8 cellular contexts compared by ENCODE assay signal in genomic region chr14:104800600-104801283, GRCh38. TPM values are rescaled to one million over a fixed set of nuclear protein-coding genes. Genes with fewer than 3 reads are reported as not detected.
DNase-seq lines count a peak whose midpoint lies in the region; ATAC-seq and TF ChIP-seq lines count a peak whose summit lies in the region.

ZBTB42 (plus strand) TSS chr14:104801101; CDS start chr14:104801198, 97 bp downstream.

- in situ Hi-C loops in GM13976 (cut with MboI; ENCODE audit: low sequenced_read_pairs, unreplicated experiment) = no loop called here

- H3K9me3 ChIP-seq in neuronal stem cell (replicated peaks in 1 of 2; ENCODE audit: control insufficient read depth in 2 of 2, insufficient read depth in 1 of 2, low read depth in 1 of 2, low read length in 2 of 2) = peaks cover 0 to 1% of the 10 kb centered on the region in 2 donors
- H3K9me3 ChIP-seq in upper lobe of right lung = no peaks in the 10 kb centered on the region

- peak within 1 kb of the TSS; percentile 64 for H2BK15ac ChIP-seq in neuronal stem cell (ENCODE audit: low read length)

- ATAC-seq in HG02642 (IDR thresholded peaks at IDR 0.05; ENCODE audit: poor library complexity, unreplicated experiment) (peak; percentile 33), upper lobe of right lung (peak; percentile 64)

- peak within 1 kb of the TSS; percentile 9 for H2BK12ac ChIP-seq in neuronal stem cell (ENCODE audit: low read length)

- H2BK120ac ChIP-seq in neuronal stem cell (ENCODE audit: low read depth, low read length) = no peak within 1 kb of the TSS

- no peak for TF ChIP-seq CTCF in GM13976 (IDR thresholded peaks at IDR 0.05; ENCODE audit: borderline replicate concordance, control extremely low read depth, extremely low read depth, insufficient read depth, missing control alignments)
- TF ChIP-seq CTCF in fibroblast of mammary gland (conservative IDR thresholded peaks at IDR 0.05; ENCODE audit: control insufficient read depth, insufficient read depth, low read depth, low read length) = no peak
- no peak for TF ChIP-seq CTCF in upper lobe of right lung (IDR thresholded peaks at IDR 0.05)

- H2AFZ ChIP-seq in neuronal stem cell (ENCODE audit: low read length) = peak within 1 kb of the TSS; percentile 86

- H3K4ac ChIP-seq in neuronal stem cell (ENCODE audit: low read length) = no peak within 1 kb of the TSS

- H3K4me3 ChIP-seq in fibroblast of mammary gland (ENCODE audit: control insufficient read depth, low read depth, low read length) (peak within 1 kb of the TSS; percentile 45), neuronal stem cell (ENCODE audit: low read length in 2 of 2) (peak within 1 kb of the TSS; percentile 45 to 79), upper lobe of right lung (peak within 1 kb of the TSS; percentile 70)

- peak within 1 kb of the TSS; percentile 89 for H3K14ac ChIP-seq in neuronal stem cell (ENCODE audit: low read length)

- H3K27me3 ChIP-seq in neuronal stem cell (ENCODE audit: control insufficient read depth in 3 of 3, insufficient read depth in 3 of 3, low read depth in 1 of 3, low read length in 3 of 3) (peaks cover 20 to 74% (median 59%) of the 10 kb centered on the region in 3 experiments), upper lobe of right lung (no peaks in the 10 kb centered on the region)

- H4K91ac ChIP-seq in neuronal stem cell (ENCODE audit: low read depth, low read length, poor library complexity) = no peak within 1 kb of the TSS

- peak within 1 kb of the TSS; percentile 86 for H2AK5ac ChIP-seq in neuronal stem cell (ENCODE audit: low read depth, low read length)

- H3K18ac ChIP-seq in neuronal stem cell (ENCODE audit: low read length) = peak within 1 kb of the TSS; percentile 93

- H3K36me3 ChIP-seq in neuronal stem cell (replicated peaks in 1 of 2; ENCODE audit: control insufficient read depth in 2 of 2, insufficient read depth in 2 of 2, low read length in 2 of 2) = no peaks in the 10 kb centered on the region
- no peaks in the 10 kb centered on the region for H3K36me3 ChIP-seq in upper lobe of right lung

- H3K79me1 ChIP-seq in neuronal stem cell (ENCODE audit: low read depth, low read length) = peaks cover 3% of the 10 kb centered on the region

- H3K27ac ChIP-seq in neuronal stem cell (replicated peaks; ENCODE audit: low read length) (no peak within 1 kb of the TSS), upper lobe of right lung (peak within 1 kb of the TSS; percentile 95)

- DNase-seq in GM13976 (ENCODE audit: low spot score) (peak; percentile 79), NCI-H748 treated with DMSO at 0.1 percent for 48 hours (lab: John Stamatoyannopoulos, UW) (peak; percentile 60), fibroblast of mammary gland (ENCODE audit: low read depth) (no peak), neuronal stem cell (ENCODE audit: low spot score) (no peak), upper lobe of right lung (peak; percentile 94), amniotic stem cell (lab: John Stamatoyannopoulos, UW) (no peak)
- DNase-seq in activated T-cell treated with anti-CD3 and anti-CD28 coated beads, Interleukin-2, amount 50 U/mL, for 48 hours = peak; percentile 65 to 77

- peak within 1 kb of the TSS; percentile 99 for H3K23ac ChIP-seq in neuronal stem cell (ENCODE audit: low read depth, low read length, poor library complexity)

- intact Hi-C loops in upper lobe of right lung (cut with DNase I) = no loop called here

- H3K4me1 ChIP-seq in neuronal stem cell (ENCODE audit: control insufficient read depth in 2 of 2, insufficient read depth in 1 of 2, low read depth in 1 of 2, low read length in 2 of 2) (peaks cover 14 to 40% of the 10 kb centered on the region in 2 donors), upper lobe of right lung (peaks cover 42% of the 10 kb centered on the region)

- WGBS in neuronal stem cell (ENCODE audit: extremely low coverage in 2 of 2, insufficient read length in 2 of 2, insufficient replicate concordance in 1 of 2), 2 donors = no CpG with 5 or more reads among the region's 105 CpGs

- H2BK5ac ChIP-seq in neuronal stem cell (ENCODE audit: low read length) = no peak within 1 kb of the TSS

- H3K9ac ChIP-seq in neuronal stem cell (ENCODE audit: low read depth, low read length, poor library complexity) = peak within 1 kb of the TSS; percentile 88

- peak within 1 kb of the TSS; percentile 82 for H3K4me2 ChIP-seq in neuronal stem cell (ENCODE audit: insufficient read depth, low read length, poor library complexity, severe bottlenecking)

- H4K8ac ChIP-seq in neuronal stem cell (ENCODE audit: low read depth, low read length) = no peak within 1 kb of the TSS

RNA-seq across cellular contexts. Expression of gene ZBTB42, which starts in this region (rescaled TPM):
- polyA plus RNA-seq in neuronal stem cell (2013, experiment 1 of 2) = 0.95 TPM
- 0.87 TPM for polyA plus RNA-seq in neuronal stem cell (2013, experiment 2 of 2)
- total RNA-seq in upper lobe of right lung = 12.3 TPM

Comparison
In these comparisons a context has a peak if more than half of its experiments do, and no peak if none do; other contexts are left out.
1. DNase-seq: peak in GM13976 (single experiment), NCI-H748 treated with DMSO at 0.1 percent for 48 hours (single experiment), activated T-cell treated with anti-CD3 and anti-CD28 coated beads, Interleukin-2, amount 50 U/mL, for 48 hours (2 of 2) and upper lobe of right lung (single experiment); none in fibroblast of mammary gland (single experiment), neuronal stem cell (single experiment) and amniotic stem cell (single experiment).
2. Peak in every context shown above with its lines, with median percentiles within 50 percentile points of each other: H3K4me3 ChIP-seq.